In the genomic region with DNA sequence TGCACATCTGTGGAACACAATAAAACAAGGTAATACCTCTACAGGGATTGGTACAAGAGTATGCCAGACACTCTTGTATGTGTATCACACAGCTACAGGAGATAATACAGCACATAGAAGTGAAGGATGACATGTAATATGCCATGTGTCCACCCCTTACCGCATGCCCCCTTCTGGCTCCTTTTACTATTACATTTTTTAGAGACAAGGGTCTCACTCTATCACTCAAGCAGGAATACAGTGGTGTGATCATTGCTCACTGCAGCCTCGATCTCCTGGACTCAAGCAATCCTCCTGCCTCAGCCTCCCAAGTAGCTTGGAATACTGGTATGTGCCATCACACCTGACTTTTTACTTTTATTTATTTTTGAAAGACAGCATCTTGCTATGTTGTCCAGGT, we compare ENCODE assay signal across 6 cellular contexts. TPM values are rescaled to one million over a fixed set of nuclear protein-coding genes. Genes with fewer than 3 reads are reported as not detected.
DNase-seq lines count a peak whose midpoint lies in the region; ATAC-seq and TF ChIP-seq lines count a peak whose summit lies in the region.

No MANE protein-coding gene starts in this region.

- WGBS in transverse colon (ENCODE audit: low coverage in 1 of 2), 2 donors: 0 to 23% methylated on average over 1 to 2 of the region's 2 CpGs

- intact Hi-C loops in transverse colon (cut with DNase I; ENCODE audit: low total_unique reads): no loop called here

- H3K27ac ChIP-seq in transverse colon: no peak overlapping the region

- peak; percentile 60 for TF ChIP-seq CTCF in GM13977 (IDR thresholded peaks at IDR 0.05; ENCODE audit: extremely low read depth, insufficient read depth, missing control alignments)
- peak; percentile 8 to 45 (median 31) for TF ChIP-seq CTCF in transverse colon (IDR thresholded peaks at IDR 0.05)
- no peak for TF ChIP-seq CTCF in GM13976 (IDR thresholded peaks at IDR 0.05; ENCODE audit: borderline replicate concordance, control extremely low read depth, extremely low read depth, insufficient read depth, missing control alignments)

- in situ Hi-C loops in GM13977 (cut with MboI; ENCODE audit: low pct_unique_long_range_greater_than_20kb, low sequenced_read_pairs, unreplicated experiment) (no loop called here), transverse colon (cut with MboI; ENCODE audit: low pct_ligation_motif_present in 1 of 4, low pct_unique_long_range_greater_than_20kb in 1 of 4, low sequenced_read_pairs in 3 of 4) (loop anchor here in 3 of 4 donors (5.0 to 10.0 kb wide), 2 partner anchors 50 to 52 kb away; partner anchors contain the start of genes ATP6V1G2 (in 3 of the 3), NFKBIL1 (in 3 of the 3) and DDX39B (in 1 of the 3)), GM13976 (cut with MboI; ENCODE audit: low sequenced_read_pairs, unreplicated experiment) (loop anchor here (5.0 to 10.0 kb wide), 2 partner anchors 50 to 102 kb away; partner anchors contain the start of genes ATP6V1G2, MICB and NFKBIL1)

- no peaks in the 10 kb centered on the region for H3K4me1 ChIP-seq in transverse colon

- no peak overlapping the region for H3K4me3 ChIP-seq in transverse colon

- H3K9me3 ChIP-seq in transverse colon: no peaks in the 10 kb centered on the region

- no peaks in the 10 kb centered on the region for H3K36me3 ChIP-seq in transverse colon

- no peak for TF ChIP-seq EP300 in transverse colon (IDR thresholded peaks at IDR 0.05; ENCODE audit: low read depth)

- DNase-seq in GM13977 (ENCODE audit: low spot score) (no peak), NCI-H82 treated with DMSO at 0.1 percent for 48 hours (lab: John Stamatoyannopoulos, UW; ENCODE audit: unreplicated experiment) (peak; percentile 27), dermis microvascular lymphatic vessel endothelial cell (ENCODE audit: low read depth in 2 of 2) (peak; percentile 48 to 63), transverse colon (no peak), GM13976 (ENCODE audit: low spot score) (no peak)

- no peak for ATAC-seq in GM18505 (IDR thresholded peaks at IDR 0.05; ENCODE audit: unreplicated experiment)

- TF ChIP-seq POLR2A in transverse colon (IDR thresholded peaks at IDR 0.05): no peak
- no peak for TF ChIP-seq POLR2A in GM18505 (IDR thresholded peaks at IDR 0.05; ENCODE audit: borderline replicate concordance, extremely low read depth, insufficient read depth, insufficient read length)

- H3K27me3 ChIP-seq in transverse colon: no peaks in the 10 kb centered on the region

RNA-seq across cellular contexts. Expression of gene NCR3, which starts 4.2 kb away (rescaled TPM):
- total RNA-seq in dermis microvascular lymphatic vessel endothelial cell (not detected in 2 replicates), transverse colon (not detected)

RNA-seq across cellular contexts. Expression of gene LST1, which starts 10.9 kb away (rescaled TPM):
- total RNA-seq in dermis microvascular lymphatic vessel endothelial cell: 0.51 TPM in 1 of 2 replicates, not detected in the other
- total RNA-seq in transverse colon: 1 to 10 TPM in 3 of 4 donors, not detected in 1; 1.1 to 7.6 (median 1.9) TPM

RNA-seq across cellular contexts. Expression of gene LTB, which starts 14.8 kb away (rescaled TPM):
- total RNA-seq in dermis microvascular lymphatic vessel endothelial cell (6.4 and 11.8 TPM in 2 replicates), transverse colon (10 to 100 TPM in 1 of 4 donors, 1 to 10 TPM in 1, not detected in 2; 7.6 to 34.8 TPM)

RNA-seq across cellular contexts. Expression of gene AIF1, which starts 18.0 kb away (rescaled TPM):
- total RNA-seq in dermis microvascular lymphatic vessel endothelial cell (0.13 TPM in 2 replicates), transverse colon (10 to 100 TPM in 2 of 4 donors, 1 to 10 TPM in 1, not detected in 1; 9.4 to 19.5 (median 17.3) TPM)

RNA-seq across cellular contexts. Expression of gene TNF, which starts 21.6 kb away (rescaled TPM):
- total RNA-seq in dermis microvascular lymphatic vessel endothelial cell (not detected in 2 replicates), transverse colon (1 to 10 TPM in 1 of 4 donors, under 1 TPM in 1, not detected in 2; 0.41 to 1.1 TPM)

Comparison
In these comparisons a context has a peak if more than half of its experiments do, and no peak if none do; other contexts are left out.
1. DNase-seq: peak in NCI-H82 treated with DMSO at 0.1 percent for 48 hours (single experiment) and dermis microvascular lymphatic vessel endothelial cell (2 of 2); none in GM13977 (single experiment), transverse colon (single experiment) and GM13976 (single experiment).